In the genomic region with DNA sequence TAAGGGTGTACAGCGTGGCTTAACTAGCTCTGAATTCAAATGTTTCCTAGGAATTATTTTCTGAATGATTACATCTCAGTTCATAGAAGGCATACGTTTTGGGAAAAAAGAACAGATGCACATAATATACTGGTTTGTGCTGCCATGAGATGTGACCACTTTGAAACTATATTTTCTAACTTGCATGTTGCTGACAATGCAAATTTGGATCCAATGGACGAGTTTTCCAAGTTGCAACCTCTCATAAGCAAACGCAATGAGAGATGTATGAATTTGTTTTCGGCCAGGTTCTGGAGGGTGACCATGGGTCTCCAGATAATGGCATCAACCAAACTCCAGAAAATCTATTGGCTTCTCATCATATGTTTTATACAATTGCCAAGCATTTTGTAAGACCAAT, we compare ENCODE assay signal across 23 cellular contexts.
DNase-seq lines count a peak whose midpoint lies in the region; ATAC-seq, FAIRE-seq and TF ChIP-seq lines count a peak whose summit lies in the region.
"Had no signal": no experiment of that assay in that cellular context is flagged by ENCODE, and none has a peak within 500 bp of the region (broad histone marks: within the 10 kb centered on the region; RNA-seq: fewer than 3 reads in every experiment).

No MANE protein-coding gene starts in this region.

- H3K9me3 Mint-ChIP-seq in GM23338, result peaks cover 91% of the 10 kb centered on the region
- peaks cover 5% of the 10 kb centered on the region for H3K9me3 Mint-ChIP-seq in mesothelial cell of epicardium

- H3K9me2 ChIP-seq in GM23338 (ENCODE audit: insufficient read depth), result no peaks in the 10 kb centered on the region

- peaks cover 32% of the 10 kb centered on the region; the same call in 2 of the 3 replicates for H3K36me3 Mint-ChIP-seq in GM23338 (ENCODE audit: low read depth)
- no peaks in the 10 kb centered on the region for H3K36me3 Mint-ChIP-seq in mesothelial cell of epicardium
- H3K36me3 Mint-ChIP-seq: CD8-positive, alpha-beta T cell had no signal

- H2AFZ ChIP-seq in GM23338 (no peak overlapping the region), KMS-11 (ENCODE audit: low read depth) (no peak overlapping the region), K562 (ENCODE audit: low read depth, low read length) (no peak overlapping the region)

- FAIRE-seq in A549 (lab: Jason Lieb, UNC) (no peak), K562 (lab: Jason Lieb, UNC) (no peak)
- FAIRE-seq: A204.1, D721Med, G401.6, GM12891 had no signal

- no peaks in the 10 kb centered on the region for H3K36me3 ChIP-seq in GM23338 (ENCODE audit: insufficient read depth)
- no peaks in the 10 kb centered on the region for H3K36me3 ChIP-seq in KMS-11 (ENCODE audit: insufficient read depth)
- H3K36me3 ChIP-seq in K562 (ENCODE audit: control insufficient read depth, insufficient read depth, low read length), result no peaks in the 10 kb centered on the region
- H3K36me3 ChIP-seq: BLaER1 treated with 17β-estradiol and CSF1 and Interleukin-3, amounts not matched to agents 10 nM and 100 nM had no signal

- no peaks in the 10 kb centered on the region for H4K20me1 ChIP-seq in GM23338 (replicated peaks; ENCODE audit: insufficient read depth)
- H4K20me1 ChIP-seq in KMS-11 (ENCODE audit: insufficient read depth), result no peaks in the 10 kb centered on the region
- H4K20me1 ChIP-seq in K562 (replicated peaks; ENCODE audit: control insufficient read depth, insufficient read depth, low read length), result no peaks in the 10 kb centered on the region
- H4K20me1 ChIP-seq: BLaER1 treated with 17β-estradiol and CSF1 and Interleukin-3, amounts not matched to agents 10 nM and 100 nM had no signal

- ATAC-seq in A549 (no peak), GM23338 (no peak), K562 (no peak), GM19395 (IDR thresholded peaks at IDR 0.05; ENCODE audit: unreplicated experiment) (no peak), GM18861 (IDR thresholded peaks at IDR 0.05; ENCODE audit: unreplicated experiment) (no peak)
- ATAC-seq: CD8-positive, alpha-beta T cell had no signal

- TF ChIP-seq POLR2A in A549 (IDR thresholded peaks at IDR 0.05; ENCODE audit: low read length) (no peak), K562 (conservative IDR thresholded peaks at IDR 0.05) (no peak)

- no peak overlapping the region for H3K27ac ChIP-seq in A549
- no peak overlapping the region for H3K27ac ChIP-seq in GM23338 (ENCODE audit: low read depth)
- H3K27ac ChIP-seq in KMS-11, result no peak overlapping the region
- H3K27ac ChIP-seq in K562 (ENCODE audit: extremely low read depth, low read depth, low read length), result no peak overlapping the region
- H3K27ac ChIP-seq: BLaER1 treated with 17β-estradiol and CSF1 and Interleukin-3, amounts not matched to agents 10 nM and 100 nM; C4-2B had no signal

- no peak overlapping the region for H3K4me3 Mint-ChIP-seq in GM23338
- H3K4me3 Mint-ChIP-seq in mesothelial cell of epicardium, result no peak overlapping the region
- H3K4me3 Mint-ChIP-seq: B cell; CD4-positive, alpha-beta T cell; CD8-positive, alpha-beta T cell had no signal

- H3K9me1 ChIP-seq in K562 (ENCODE audit: control insufficient read depth, insufficient read depth, low read length), result no peaks in the 10 kb centered on the region

- CTCF ChIA-PET in A549 (lab: Yijun Ruan, JAX), result no interaction called here
- CTCF ChIA-PET in K562 (lab: Yijun Ruan, JAX; ENCODE audit: low intra/inter-chr PET ratio), result no interaction called here

- intact Hi-C loops in K562 (cut with micrococcal nuclease), result no loop called here

- no peak overlapping the region for H3K4me2 ChIP-seq in A549
- no peak overlapping the region for H3K4me2 ChIP-seq in GM23338
- 0 out of 2 replicates have a peak overlapping the region, but pooled peaks have one; percentile 25 for H3K4me2 ChIP-seq in KMS-11
- no peak overlapping the region for H3K4me2 ChIP-seq in K562 (ENCODE audit: insufficient read depth, low read length)
- H3K4me2 ChIP-seq: BLaER1 treated with 17β-estradiol and CSF1 and Interleukin-3, amounts not matched to agents 10 nM and 100 nM had no signal

- H3K27me3 Mint-ChIP-seq in GM23338 (ENCODE audit: insufficient read depth, low read depth, poor library complexity) (no peaks in the 10 kb centered on the region), mesothelial cell of epicardium (ENCODE audit: low read depth) (no peaks in the 10 kb centered on the region)
- H3K27me3 Mint-ChIP-seq: B cell; CD4-positive, alpha-beta T cell had no signal

- H3K9me3 ChIP-seq in A549, result 0 out of 3 replicates have a peak, but pooled peaks cover 4% of the 10 kb centered on the region
- H3K9me3 ChIP-seq in K562 (replicated peaks; ENCODE audit: control insufficient read depth, insufficient read depth, low read depth, low read length), result no peaks in the 10 kb centered on the region
- H3K9me3 ChIP-seq: Caco-2 had no signal

- H3K27me3 ChIP-seq in GM23338 (ENCODE audit: insufficient read depth) (no peaks in the 10 kb centered on the region), KMS-11 (ENCODE audit: insufficient read depth, low read depth) (no peaks in the 10 kb centered on the region), K562 (ENCODE audit: control insufficient read depth in 2 of 2, insufficient read depth in 2 of 2, low read length in 2 of 2) (no peaks in the 10 kb centered on the region)
- H3K27me3 ChIP-seq: BLaER1 treated with 17β-estradiol and CSF1 and Interleukin-3, amounts not matched to agents 10 nM and 100 nM had no signal

- 4% methylated on average over 5 of the region's 5 CpGs for WGBS in A549 (ENCODE audit: missing lambda C conversion rate)
- WGBS in K562 (ENCODE audit: insufficient coverage, low coverage, missing lambda C conversion rate), result 0% methylated on average over 5 of the region's 5 CpGs

- H3K4me1 Mint-ChIP-seq in GM23338, result no peaks in the 10 kb centered on the region
- no peaks in the 10 kb centered on the region for H3K4me1 Mint-ChIP-seq in mesothelial cell of epicardium
- H3K4me1 Mint-ChIP-seq: B cell had no signal

- no peak overlapping the region for H3K4me3 ChIP-seq in A549
- no peak overlapping the region for H3K4me3 ChIP-seq in GM23338
- H3K4me3 ChIP-seq in KMS-11 (IDR thresholded peaks at IDR 0.05; ENCODE audit: insufficient read depth, low read depth, low read length), result no peak overlapping the region
- H3K4me3 ChIP-seq in K562, result no peak overlapping the region
- H3K4me3 ChIP-seq: BLaER1 treated with 17β-estradiol and CSF1 and Interleukin-3, amounts not matched to agents 10 nM and 100 nM had no signal

- POLR2A ChIA-PET in A549 (lab: Yijun Ruan, JAX), result no interaction called here
- POLR2A ChIA-PET in K562 (lab: Yijun Ruan, JAX), result no interaction called here

- TF ChIP-seq EP300 in A549 (IDR thresholded peaks at IDR 0.05) (no peak), K562 (IDR thresholded peaks at IDR 0.05; ENCODE audit: low read length) (no peak)

- no peak for DNase-seq in A549 (ENCODE audit: low read depth in 1 of 2, low spot score in 1 of 2)
- peak; percentile 14 for DNase-seq in GM23338 (ENCODE audit: low spot score)
- DNase-seq in K562 (ENCODE audit: extremely low read depth in 1 of 4, low spot score in 3 of 4), result no peak
- DNase-seq in mesothelial cell of epicardium (ENCODE audit: low spot score in 2 of 2, unreplicated experiment in 2 of 2), result no peak
- no peak for DNase-seq in activated CD4-positive, alpha-beta T cell treated with anti-CD3 and anti-CD28 coated beads for 4 hours
- DNase-seq: 8988T; AML-193; Caco-2; Calu3; CD4-positive, alpha-beta T cell; CD8-positive, alpha-beta T cell; DMS79 treated with DMSO at 0.1 percent for 48 hours; GF-D8 had no signal

- H3F3A ChIP-seq in GM23338 (replicated peaks; ENCODE audit: low read depth), result no peaks in the 10 kb centered on the region

- in situ Hi-C loops in K562 (cut with MboI), result no loop called here

- TF ChIP-seq RAD21 in A549 (conservative IDR thresholded peaks at IDR 0.05 in 1 of 2, IDR thresholded peaks at IDR 0.05 in 1 of 2), result no peak
- TF ChIP-seq RAD21 in K562 (CRISPR knock-in tag; conservative IDR thresholded peaks at IDR 0.05 in 1 of 2, IDR thresholded peaks at IDR 0.05 in 1 of 2), result no peak

- H3K4me1 ChIP-seq in A549, result no peaks in the 10 kb centered on the region
- no peaks in the 10 kb centered on the region for H3K4me1 ChIP-seq in GM23338 (ENCODE audit: insufficient read depth)
- peaks cover 52% of the 10 kb centered on the region for H3K4me1 ChIP-seq in KMS-11 (ENCODE audit: low read depth, poor library complexity, severe bottlenecking)
- H3K4me1 ChIP-seq in K562 (replicated peaks in 1 of 2; ENCODE audit: control insufficient read depth in 2 of 2, insufficient read depth in 2 of 2, low read length in 2 of 2), result no peaks in the 10 kb centered on the region
- H3K4me1 ChIP-seq: Caco-2 had no signal

- H3K9ac ChIP-seq in KMS-11 (no peak overlapping the region), K562 (ENCODE audit: insufficient read depth in 1 of 2, low read depth in 2 of 2, low read length in 2 of 2) (no peak overlapping the region)
- H3K9ac ChIP-seq: BLaER1 treated with 17β-estradiol and CSF1 and Interleukin-3, amounts not matched to agents 10 nM and 100 nM had no signal

- no peak overlapping the region for H3K27ac Mint-ChIP-seq in GM23338
- H3K27ac Mint-ChIP-seq in mesothelial cell of epicardium, result no peak overlapping the region
- H3K27ac Mint-ChIP-seq: B cell; CD4-positive, alpha-beta T cell; CD8-positive, alpha-beta T cell had no signal

- no TSS peak for BruUV-seq in K562 (replicated peaks; lab: Mats Ljungman, UMichigan)

- no peak for TF ChIP-seq CTCF in A549 (IDR thresholded peaks at IDR 0.05)
- no peak for TF ChIP-seq CTCF in GM23338 (conservative IDR thresholded peaks at IDR 0.05; ENCODE audit: low read depth in 2 of 2)
- no peak for TF ChIP-seq CTCF in KMS-11 (conservative IDR thresholded peaks at IDR 0.05; ENCODE audit: low read depth, low read length)
- TF ChIP-seq CTCF in K562 (IDR thresholded peaks at IDR 0.05 in 2 of 3, conservative IDR thresholded peaks at IDR 0.05 in 1 of 3; ENCODE audit: insufficient read depth in 2 of 3, low read depth in 1 of 3, low read length in 3 of 3), result no peak
- no peak for TF ChIP-seq CTCF in mesothelial cell of epicardium (IDR thresholded peaks at IDR 0.05; ENCODE audit: unreplicated experiment)

- H3K79me2 ChIP-seq in GM23338 (replicated peaks; ENCODE audit: insufficient read depth) (no peaks in the 10 kb centered on the region), KMS-11 (ENCODE audit: insufficient read depth, low read depth) (no peaks in the 10 kb centered on the region), K562 (ENCODE audit: control insufficient read depth, insufficient read depth, low read length) (no peaks in the 10 kb centered on the region)

TF ChIP-seq in A549, 52 proteins besides CTCF, POLR2A, EP300 and RAD21 (continues in another document):
- TF ChIP-seq EHMT2 (IDR thresholded peaks at IDR 0.05; ENCODE audit: low read depth), result no peak
- peak; percentile 86 for TF ChIP-seq MAFK (IDR thresholded peaks at IDR 0.05; ENCODE audit: partially characterized antibody)
- no peak for TF ChIP-seq GATA3 (IDR thresholded peaks at IDR 0.05; ENCODE audit: borderline replicate concordance)

TF ChIP-seq in K562, 482 proteins besides CTCF, POLR2A, EP300 and RAD21 (continues in another document):
- no peak for TF ChIP-seq ASH1L (IDR thresholded peaks at IDR 0.05; ENCODE audit: borderline replicate concordance, low read depth, partially characterized antibody)
- TF ChIP-seq ELF1 (tag; IDR thresholded peaks at IDR 0.05), result no peak
- no peak for TF ChIP-seq POLR2AphosphoS5 (IDR thresholded peaks at IDR 0.05; ENCODE audit: control insufficient read depth, insufficient read depth, low read depth, low read length)
- TF ChIP-seq SOX6 (IDR thresholded peaks at IDR 0.05), result no peak
- no peak for TF ChIP-seq NR2C1 (IDR thresholded peaks at IDR 0.05)
- no peak for TF ChIP-seq NR2C1 (tag; IDR thresholded peaks at IDR 0.05)

Comparison
In these comparisons a context has a peak if more than half of its experiments do, and no peak if none do; other contexts are left out.
1. Of the 35 proteins assayed by ChIP-seq in both K562 and A549: peak only in K562: none; only in A549: none; in both: MAFK; in neither: 34.